ENCODE assay signal across 1 cellular context in the genomic region with DNA sequence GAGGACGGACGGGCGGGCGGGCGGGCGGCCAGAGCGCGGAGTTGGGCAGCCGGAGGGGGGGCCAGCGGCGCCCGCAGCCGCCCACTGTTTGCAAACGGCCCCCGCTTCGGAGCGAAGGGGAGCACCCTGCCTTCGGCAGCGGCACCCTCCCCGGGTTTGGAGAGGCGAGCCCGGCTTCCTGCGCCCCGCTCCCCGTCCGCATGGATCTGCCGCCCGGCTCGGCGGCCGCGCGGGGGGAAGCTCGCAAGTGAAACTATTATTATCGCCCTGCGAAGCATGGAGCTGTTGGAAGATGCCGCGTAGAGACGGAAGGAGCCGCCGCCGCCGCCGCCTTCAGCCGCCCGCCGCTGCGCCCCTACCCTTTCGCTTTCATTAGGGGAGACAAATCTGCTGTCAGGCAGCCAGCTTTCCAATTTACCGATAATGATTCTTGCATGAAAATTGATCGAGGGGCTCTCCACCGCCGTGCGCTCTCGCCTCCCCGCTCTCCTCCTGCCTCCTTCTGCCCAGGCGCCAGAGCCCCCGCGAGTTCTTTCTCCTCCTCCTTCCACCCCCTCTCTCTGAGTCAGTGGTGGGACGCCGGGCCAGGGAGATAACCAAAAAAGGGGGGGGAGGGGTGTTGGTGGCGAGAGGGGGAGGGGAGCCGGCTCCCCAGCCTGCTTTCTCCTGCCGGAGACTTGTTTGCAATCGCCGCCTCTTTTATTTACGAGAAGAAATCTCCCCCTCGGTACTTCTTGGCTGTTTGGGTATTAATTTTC.
A peak's percentile ranks its signal among the peaks of the same experiment; 100 is the strongest.
TF ChIP-seq lines count a peak whose summit lies in the region.

No MANE protein-coding gene starts in this region.

TF ChIP-seq in HEK293, 187 proteins besides CTCF, POLR2A, EP300 and RAD21 (continued from another document and continues in another):
- TF ChIP-seq, protein P1, sequence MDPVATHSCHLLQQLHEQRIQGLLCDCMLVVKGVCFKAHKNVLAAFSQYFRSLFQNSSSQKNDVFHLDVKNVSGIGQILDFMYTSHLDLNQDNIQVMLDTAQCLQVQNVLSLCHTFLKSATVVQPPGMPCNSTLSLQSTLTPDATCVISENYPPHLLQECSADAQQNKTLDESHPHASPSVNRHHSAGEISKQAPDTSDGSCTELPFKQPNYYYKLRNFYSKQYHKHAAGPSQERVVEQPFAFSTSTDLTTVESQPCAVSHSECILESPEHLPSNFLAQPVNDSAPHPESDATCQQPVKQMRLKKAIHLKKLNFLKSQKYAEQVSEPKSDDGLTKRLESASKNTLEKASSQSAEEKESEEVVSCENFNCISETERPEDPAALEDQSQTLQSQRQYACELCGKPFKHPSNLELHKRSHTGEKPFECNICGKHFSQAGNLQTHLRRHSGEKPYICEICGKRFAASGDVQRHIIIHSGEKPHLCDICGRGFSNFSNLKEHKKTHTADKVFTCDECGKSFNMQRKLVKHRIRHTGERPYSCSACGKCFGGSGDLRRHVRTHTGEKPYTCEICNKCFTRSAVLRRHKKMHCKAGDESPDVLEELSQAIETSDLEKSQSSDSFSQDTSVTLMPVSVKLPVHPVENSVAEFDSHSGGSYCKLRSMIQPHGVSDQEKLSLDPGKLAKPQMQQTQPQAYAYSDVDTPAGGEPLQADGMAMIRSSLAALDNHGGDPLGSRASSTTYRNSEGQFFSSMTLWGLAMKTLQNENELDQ (tag by site-specific recombination; IDR thresholded peaks at IDR 0.05; ENCODE audit: low read depth) = no peak
- TF ChIP-seq ZNF623 (tag by site-specific recombination; IDR thresholded peaks at IDR 0.05) (no peak), ZNF416 (tag by site-specific recombination; IDR thresholded peaks at IDR 0.05) (no peak), ZFHX2 (tag by site-specific recombination; conservative IDR thresholded peaks at IDR 0.05) (peak; percentile 79), SALL2 (tag by site-specific recombination; IDR thresholded peaks at IDR 0.05; ENCODE audit: borderline replicate concordance) (no peak), KLF7 (tag by site-specific recombination; IDR thresholded peaks at IDR 0.05; ENCODE audit: borderline replicate concordance) (no peak), REPIN1 (tag by site-specific recombination; IDR thresholded peaks at IDR 0.05; ENCODE audit: low read depth) (no peak), ZSCAN30 (tag by site-specific recombination; IDR thresholded peaks at IDR 0.05) (no peak), ZNF350 (tag by site-specific recombination; IDR thresholded peaks at IDR 0.05) (no peak), ZNF366 (tag by site-specific recombination; conservative IDR thresholded peaks at IDR 0.05) (no peak; the same call in 1 of the 2 replicates), ZFP3 (tag by site-specific recombination; IDR thresholded peaks at IDR 0.05; ENCODE audit: low read depth) (no peak), ZNF391 (tag by site-specific recombination; IDR thresholded peaks at IDR 0.05; ENCODE audit: borderline replicate concordance, low read depth) (no peak), FEZF1 (tag by site-specific recombination; IDR thresholded peaks at IDR 0.05) (no peak), YY1 (tag by site-specific recombination; IDR thresholded peaks at IDR 0.05) (no peak), ZNF423 (tag by site-specific recombination; IDR thresholded peaks at IDR 0.05) (no peak), KLF16 (tag by site-specific recombination; IDR thresholded peaks at IDR 0.05) (0 out of 2 replicates have a peak, but pooled peaks have one; percentile 21), ZNF114 (tag by site-specific recombination; IDR thresholded peaks at IDR 0.05) (no peak), KLF9 (tag by site-specific recombination; IDR thresholded peaks at IDR 0.05; ENCODE audit: low read depth) (0 out of 2 replicates have a peak, but pooled peaks have one; percentile 17), BCL11A (tag by site-specific recombination; IDR thresholded peaks at IDR 0.05; ENCODE audit: low read depth) (no peak), ZNF701 (tag by site-specific recombination; IDR thresholded peaks at IDR 0.05) (no peak), ZFP37 (tag by site-specific recombination; IDR thresholded peaks at IDR 0.05) (no peak), ZNF837 (tag by site-specific recombination; IDR thresholded peaks at IDR 0.05) (no peak), GLIS1 (tag by site-specific recombination; IDR thresholded peaks at IDR 0.05) (no peak), ZNF132 (tag by site-specific recombination; IDR thresholded peaks at IDR 0.05; ENCODE audit: borderline replicate concordance) (no peak), ZNF24 (tag by site-specific recombination; IDR thresholded peaks at IDR 0.05) (no peak), ZNF670 (tag by site-specific recombination; IDR thresholded peaks at IDR 0.05; ENCODE audit: low read depth) (no peak), ZNF202 (tag by site-specific recombination; IDR thresholded peaks at IDR 0.05; ENCODE audit: borderline replicate concordance) (no peak), ZNF830 (tag by site-specific recombination; IDR thresholded peaks at IDR 0.05; ENCODE audit: low read depth) (no peak), ZBTB48 (tag by site-specific recombination; IDR thresholded peaks at IDR 0.05) (no peak), ZNF169 (tag by site-specific recombination; IDR thresholded peaks at IDR 0.05) (no peak), SP3 (tag by site-specific recombination; IDR thresholded peaks at IDR 0.05) (peak; percentile 42; the same call in 1 of the 2 replicates), ZNF174 (tag by site-specific recombination; IDR thresholded peaks at IDR 0.05) (no peak), ZSCAN23 (tag by site-specific recombination; IDR thresholded peaks at IDR 0.05) (no peak)
- TF ChIP-seq, protein P2, sequence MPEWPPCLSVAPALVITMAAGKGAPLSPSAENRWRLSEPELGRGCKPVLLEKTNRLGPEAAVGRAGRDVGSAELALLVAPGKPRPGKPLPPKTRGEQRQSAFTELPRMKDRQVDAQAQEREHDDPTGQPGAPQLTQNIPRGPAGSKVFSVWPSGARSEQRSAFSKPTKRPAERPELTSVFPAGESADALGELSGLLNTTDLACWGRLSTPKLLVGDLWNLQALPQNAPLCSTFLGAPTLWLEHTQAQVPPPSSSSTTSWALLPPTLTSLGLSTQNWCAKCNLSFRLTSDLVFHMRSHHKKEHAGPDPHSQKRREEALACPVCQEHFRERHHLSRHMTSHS (tag by site-specific recombination; IDR thresholded peaks at IDR 0.05) = no peak
- TF ChIP-seq, protein P3, sequence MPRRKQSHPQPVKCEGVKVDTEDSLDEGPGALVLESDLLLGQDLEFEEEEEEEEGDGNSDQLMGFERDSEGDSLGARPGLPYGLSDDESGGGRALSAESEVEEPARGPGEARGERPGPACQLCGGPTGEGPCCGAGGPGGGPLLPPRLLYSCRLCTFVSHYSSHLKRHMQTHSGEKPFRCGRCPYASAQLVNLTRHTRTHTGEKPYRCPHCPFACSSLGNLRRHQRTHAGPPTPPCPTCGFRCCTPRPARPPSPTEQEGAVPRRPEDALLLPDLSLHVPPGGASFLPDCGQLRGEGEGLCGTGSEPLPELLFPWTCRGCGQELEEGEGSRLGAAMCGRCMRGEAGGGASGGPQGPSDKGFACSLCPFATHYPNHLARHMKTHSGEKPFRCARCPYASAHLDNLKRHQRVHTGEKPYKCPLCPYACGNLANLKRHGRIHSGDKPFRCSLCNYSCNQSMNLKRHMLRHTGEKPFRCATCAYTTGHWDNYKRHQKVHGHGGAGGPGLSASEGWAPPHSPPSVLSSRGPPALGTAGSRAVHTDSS (tag by site-specific recombination; IDR thresholded peaks at IDR 0.05) = no peak
- TF ChIP-seq, protein P4, sequence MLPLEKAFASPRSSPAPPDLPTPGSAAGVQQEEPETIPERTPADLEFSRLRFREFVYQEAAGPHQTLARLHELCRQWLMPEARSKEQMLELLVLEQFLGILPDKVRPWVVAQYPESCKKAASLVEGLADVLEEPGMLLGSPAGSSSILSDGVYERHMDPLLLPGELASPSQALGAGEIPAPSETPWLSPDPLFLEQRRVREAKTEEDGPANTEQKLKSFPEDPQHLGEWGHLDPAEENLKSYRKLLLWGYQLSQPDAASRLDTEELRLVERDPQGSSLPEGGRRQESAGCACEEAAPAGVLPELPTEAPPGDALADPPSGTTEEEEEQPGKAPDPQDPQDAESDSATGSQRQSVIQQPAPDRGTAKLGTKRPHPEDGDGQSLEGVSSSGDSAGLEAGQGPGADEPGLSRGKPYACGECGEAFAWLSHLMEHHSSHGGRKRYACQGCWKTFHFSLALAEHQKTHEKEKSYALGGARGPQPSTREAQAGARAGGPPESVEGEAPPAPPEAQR (tag by site-specific recombination; IDR thresholded peaks at IDR 0.05) = no peak
- TF ChIP-seq, protein P5, sequence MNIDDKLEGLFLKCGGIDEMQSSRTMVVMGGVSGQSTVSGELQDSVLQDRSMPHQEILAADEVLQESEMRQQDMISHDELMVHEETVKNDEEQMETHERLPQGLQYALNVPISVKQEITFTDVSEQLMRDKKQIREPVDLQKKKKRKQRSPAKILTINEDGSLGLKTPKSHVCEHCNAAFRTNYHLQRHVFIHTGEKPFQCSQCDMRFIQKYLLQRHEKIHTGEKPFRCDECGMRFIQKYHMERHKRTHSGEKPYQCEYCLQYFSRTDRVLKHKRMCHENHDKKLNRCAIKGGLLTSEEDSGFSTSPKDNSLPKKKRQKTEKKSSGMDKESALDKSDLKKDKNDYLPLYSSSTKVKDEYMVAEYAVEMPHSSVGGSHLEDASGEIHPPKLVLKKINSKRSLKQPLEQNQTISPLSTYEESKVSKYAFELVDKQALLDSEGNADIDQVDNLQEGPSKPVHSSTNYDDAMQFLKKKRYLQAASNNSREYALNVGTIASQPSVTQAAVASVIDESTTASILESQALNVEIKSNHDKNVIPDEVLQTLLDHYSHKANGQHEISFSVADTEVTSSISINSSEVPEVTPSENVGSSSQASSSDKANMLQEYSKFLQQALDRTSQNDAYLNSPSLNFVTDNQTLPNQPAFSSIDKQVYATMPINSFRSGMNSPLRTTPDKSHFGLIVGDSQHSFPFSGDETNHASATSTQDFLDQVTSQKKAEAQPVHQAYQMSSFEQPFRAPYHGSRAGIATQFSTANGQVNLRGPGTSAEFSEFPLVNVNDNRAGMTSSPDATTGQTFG (tag by site-specific recombination; IDR thresholded peaks at IDR 0.05; ENCODE audit: borderline replicate concordance) = no peak
- TF ChIP-seq, protein P6, sequence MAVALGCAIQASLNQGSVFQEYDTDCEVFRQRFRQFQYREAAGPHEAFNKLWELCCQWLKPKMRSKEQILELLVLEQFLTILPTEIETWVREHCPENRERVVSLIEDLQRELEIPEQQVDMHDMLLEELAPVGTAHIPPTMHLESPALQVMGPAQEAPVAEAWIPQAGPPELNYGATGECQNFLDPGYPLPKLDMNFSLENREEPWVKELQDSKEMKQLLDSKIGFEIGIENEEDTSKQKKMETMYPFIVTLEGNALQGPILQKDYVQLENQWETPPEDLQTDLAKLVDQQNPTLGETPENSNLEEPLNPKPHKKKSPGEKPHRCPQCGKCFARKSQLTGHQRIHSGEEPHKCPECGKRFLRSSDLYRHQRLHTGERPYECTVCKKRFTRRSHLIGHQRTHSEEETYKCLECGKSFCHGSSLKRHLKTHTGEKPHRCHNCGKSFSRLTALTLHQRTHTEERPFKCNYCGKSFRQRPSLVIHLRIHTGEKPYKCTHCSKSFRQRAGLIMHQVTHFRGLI (tag by site-specific recombination; IDR thresholded peaks at IDR 0.05) = no peak
- TF ChIP-seq, protein P7, sequence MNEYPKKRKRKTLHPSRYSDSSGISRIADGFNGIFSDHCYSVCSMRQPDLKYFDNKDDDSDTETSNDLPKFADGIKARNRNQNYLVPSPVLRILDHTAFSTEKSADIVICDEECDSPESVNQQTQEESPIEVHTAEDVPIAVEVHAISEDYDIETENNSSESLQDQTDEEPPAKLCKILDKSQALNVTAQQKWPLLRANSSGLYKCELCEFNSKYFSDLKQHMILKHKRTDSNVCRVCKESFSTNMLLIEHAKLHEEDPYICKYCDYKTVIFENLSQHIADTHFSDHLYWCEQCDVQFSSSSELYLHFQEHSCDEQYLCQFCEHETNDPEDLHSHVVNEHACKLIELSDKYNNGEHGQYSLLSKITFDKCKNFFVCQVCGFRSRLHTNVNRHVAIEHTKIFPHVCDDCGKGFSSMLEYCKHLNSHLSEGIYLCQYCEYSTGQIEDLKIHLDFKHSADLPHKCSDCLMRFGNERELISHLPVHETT (tag by site-specific recombination; IDR thresholded peaks at IDR 0.05) = no peak
- TF ChIP-seq, protein P8, sequence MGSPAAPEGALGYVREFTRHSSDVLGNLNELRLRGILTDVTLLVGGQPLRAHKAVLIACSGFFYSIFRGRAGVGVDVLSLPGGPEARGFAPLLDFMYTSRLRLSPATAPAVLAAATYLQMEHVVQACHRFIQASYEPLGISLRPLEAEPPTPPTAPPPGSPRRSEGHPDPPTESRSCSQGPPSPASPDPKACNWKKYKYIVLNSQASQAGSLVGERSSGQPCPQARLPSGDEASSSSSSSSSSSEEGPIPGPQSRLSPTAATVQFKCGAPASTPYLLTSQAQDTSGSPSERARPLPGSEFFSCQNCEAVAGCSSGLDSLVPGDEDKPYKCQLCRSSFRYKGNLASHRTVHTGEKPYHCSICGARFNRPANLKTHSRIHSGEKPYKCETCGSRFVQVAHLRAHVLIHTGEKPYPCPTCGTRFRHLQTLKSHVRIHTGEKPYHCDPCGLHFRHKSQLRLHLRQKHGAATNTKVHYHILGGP (tag by site-specific recombination; IDR thresholded peaks at IDR 0.05) = no peak
- TF ChIP-seq, protein P9, sequence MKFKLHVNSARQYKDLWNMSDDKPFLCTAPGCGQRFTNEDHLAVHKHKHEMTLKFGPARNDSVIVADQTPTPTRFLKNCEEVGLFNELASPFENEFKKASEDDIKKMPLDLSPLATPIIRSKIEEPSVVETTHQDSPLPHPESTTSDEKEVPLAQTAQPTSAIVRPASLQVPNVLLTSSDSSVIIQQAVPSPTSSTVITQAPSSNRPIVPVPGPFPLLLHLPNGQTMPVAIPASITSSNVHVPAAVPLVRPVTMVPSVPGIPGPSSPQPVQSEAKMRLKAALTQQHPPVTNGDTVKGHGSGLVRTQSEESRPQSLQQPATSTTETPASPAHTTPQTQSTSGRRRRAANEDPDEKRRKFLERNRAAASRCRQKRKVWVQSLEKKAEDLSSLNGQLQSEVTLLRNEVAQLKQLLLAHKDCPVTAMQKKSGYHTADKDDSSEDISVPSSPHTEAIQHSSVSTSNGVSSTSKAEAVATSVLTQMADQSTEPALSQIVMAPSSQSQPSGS (tag by site-specific recombination; IDR thresholded peaks at IDR 0.05; ENCODE audit: low read depth) = no peak
- TF ChIP-seq, protein P10, sequence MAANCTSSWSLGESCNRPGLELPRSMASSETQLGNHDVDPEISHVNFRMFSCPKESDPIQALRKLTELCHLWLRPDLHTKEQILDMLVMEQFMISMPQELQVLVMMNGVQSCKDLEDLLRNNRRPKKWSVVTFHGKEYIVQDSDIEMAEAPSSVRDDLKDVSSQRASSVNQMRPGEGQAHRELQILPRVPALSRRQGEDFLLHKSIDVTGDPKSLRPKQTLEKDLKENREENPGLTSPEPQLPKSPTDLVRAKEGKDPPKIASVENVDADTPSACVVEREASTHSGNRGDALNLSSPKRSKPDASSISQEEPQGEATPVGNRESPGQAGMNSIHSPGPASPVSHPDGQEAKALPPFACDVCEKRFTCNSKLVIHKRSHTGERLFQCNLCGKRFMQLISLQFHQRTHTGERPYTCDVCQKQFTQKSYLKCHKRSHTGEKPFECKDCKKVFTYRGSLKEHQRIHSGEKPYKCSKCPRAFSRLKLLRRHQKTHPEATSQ (tag by site-specific recombination; IDR thresholded peaks at IDR 0.05) = no peak
- TF ChIP-seq, protein P11, sequence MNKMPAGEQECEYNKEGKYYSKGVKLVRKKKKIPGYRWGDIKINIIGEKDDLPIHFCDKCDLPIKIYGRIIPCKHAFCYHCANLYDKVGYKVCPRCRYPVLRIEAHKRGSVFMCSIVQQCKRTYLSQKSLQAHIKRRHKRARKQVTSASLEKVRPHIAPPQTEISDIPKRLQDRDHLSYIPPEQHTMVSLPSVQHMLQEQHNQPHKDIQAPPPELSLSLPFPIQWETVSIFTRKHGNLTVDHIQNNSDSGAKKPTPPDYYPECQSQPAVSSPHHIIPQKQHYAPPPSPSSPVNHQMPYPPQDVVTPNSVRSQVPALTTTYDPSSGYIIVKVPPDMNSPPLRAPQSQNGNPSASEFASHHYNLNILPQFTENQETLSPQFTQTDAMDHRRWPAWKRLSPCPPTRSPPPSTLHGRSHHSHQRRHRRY (tag by site-specific recombination; IDR thresholded peaks at IDR 0.05) = no peak
